1 cellular context compared by ENCODE assay signal in the genomic region with DNA sequence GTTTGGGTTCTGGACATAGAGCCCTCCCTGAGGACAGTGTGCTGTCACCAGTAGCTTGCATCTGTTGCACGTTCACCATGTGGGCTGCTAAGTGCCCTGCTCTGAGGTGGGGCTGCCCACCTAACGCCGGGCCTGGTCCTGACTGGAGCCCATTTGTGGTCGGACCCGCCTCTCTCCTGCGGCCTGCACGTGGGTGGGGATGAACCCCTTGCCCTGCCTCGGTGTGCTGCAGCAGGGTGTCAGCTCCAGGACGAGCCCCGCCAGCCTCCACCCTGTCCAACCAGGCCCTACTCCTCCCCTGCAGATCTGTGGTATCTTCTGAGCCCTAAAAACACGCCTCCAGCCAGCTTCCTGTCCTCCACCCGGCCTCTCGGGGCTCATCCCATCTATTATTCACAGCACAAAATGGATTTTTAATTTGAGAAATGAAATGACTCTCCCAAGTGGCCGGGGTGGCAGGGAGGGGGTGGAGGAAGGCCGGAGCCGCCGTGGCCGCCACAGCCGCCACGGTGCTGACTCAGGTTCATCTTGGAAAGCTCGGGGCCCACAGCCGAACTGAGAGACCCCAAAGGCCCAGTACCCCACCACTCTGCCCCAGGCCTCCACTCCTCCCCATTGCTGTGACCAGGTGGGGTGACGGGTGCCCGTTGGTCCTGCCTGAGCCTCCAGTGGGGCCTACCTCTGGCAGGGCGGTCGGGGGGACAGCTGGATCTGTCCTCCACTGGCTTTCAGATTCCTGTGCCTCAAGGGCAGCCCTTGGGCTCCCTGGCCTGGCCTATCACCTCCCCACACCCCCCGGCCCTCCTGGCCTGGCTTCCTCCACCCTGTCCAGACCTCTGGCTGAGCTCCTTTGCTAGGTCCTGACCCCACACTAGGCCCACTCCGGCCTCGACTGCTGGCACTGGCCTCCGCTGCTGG.
TF ChIP-seq lines count a peak whose summit lies in the region.

No MANE protein-coding gene starts in this region.

TF ChIP-seq in HepG2, 621 proteins besides CTCF, POLR2A, EP300 and RAD21:
- TF ChIP-seq, protein P1, sequence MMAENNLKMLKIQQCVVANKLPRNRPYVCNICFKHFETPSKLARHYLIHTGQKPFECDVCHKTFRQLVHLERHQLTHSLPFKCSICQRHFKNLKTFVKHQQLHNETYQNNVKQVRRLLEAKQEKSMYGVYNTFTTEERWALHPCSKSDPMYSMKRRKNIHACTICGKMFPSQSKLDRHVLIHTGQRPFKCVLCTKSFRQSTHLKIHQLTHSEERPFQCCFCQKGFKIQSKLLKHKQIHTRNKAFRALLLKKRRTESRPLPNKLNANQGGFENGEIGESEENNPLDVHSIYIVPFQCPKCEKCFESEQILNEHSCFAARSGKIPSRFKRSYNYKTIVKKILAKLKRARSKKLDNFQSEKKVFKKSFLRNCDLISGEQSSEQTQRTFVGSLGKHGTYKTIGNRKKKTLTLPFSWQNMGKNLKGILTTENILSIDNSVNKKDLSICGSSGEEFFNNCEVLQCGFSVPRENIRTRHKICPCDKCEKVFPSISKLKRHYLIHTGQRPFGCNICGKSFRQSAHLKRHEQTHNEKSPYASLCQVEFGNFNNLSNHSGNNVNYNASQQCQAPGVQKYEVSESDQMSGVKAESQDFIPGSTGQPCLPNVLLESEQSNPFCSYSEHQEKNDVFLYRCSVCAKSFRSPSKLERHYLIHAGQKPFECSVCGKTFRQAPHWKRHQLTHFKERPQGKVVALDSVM (CRISPR knock-in tag; IDR thresholded peaks at IDR 0.05), result peak; percentile 45; the same call in 1 of the 2 replicates
- no peak for TF ChIP-seq ZNF432 (CRISPR knock-in tag; IDR thresholded peaks at IDR 0.05; ENCODE audit: borderline replicate concordance)
TF ChIP-seq in HepG2: peak in this region for 1.
